Comparison of ENCODE assay signal across 8 cellular contexts in the genomic region with DNA sequence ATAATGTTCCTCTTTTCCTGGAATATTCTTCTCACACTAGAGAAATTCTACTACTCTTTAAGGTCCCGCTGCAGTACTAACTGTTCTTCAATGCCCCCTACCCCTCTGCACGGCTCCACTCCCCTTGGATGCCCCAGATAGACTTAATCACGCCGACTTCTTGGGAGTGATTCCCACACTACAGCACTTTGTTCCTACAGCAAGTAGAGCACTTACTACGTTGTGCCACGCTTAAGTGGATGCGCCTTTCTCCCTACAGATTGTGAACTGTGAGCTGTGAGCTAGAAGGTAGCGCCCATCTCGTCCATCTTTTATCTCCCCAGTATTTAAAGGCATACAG. TPM values are rescaled to one million over a fixed set of nuclear protein-coding genes. Genes with fewer than 3 reads are reported as not detected.
DNase-seq lines count a peak whose midpoint lies in the region; ATAC-seq, FAIRE-seq and TF ChIP-seq lines count a peak whose summit lies in the region.

No MANE protein-coding gene starts in this region.

- no peaks in the 10 kb centered on the region for H3K27me3 ChIP-seq in cardiac muscle cell
- H3K27me3 ChIP-seq in astrocyte (ENCODE audit: insufficient read depth, low read length) = no peaks in the 10 kb centered on the region
- H3K27me3 ChIP-seq in upper lobe of right lung = no peaks in the 10 kb centered on the region

- H3K9me3 ChIP-seq in cardiac muscle cell (ENCODE audit: low read depth) (no peaks in the 10 kb centered on the region), astrocyte (ENCODE audit: insufficient read depth, low read depth, low read length) (peaks cover 20% of the 10 kb centered on the region), upper lobe of right lung (peaks cover 18% of the 10 kb centered on the region)

- H3K4me2 ChIP-seq in astrocyte (ENCODE audit: low read length) = peak overlapping the region; percentile 100

- peaks cover under 1% of the 10 kb centered on the region for H4K20me1 ChIP-seq in astrocyte (ENCODE audit: insufficient read depth, low read length)

- H3K9me3 Mint-ChIP-seq in astrocyte (ENCODE audit: unreplicated experiment) (peaks cover 38% of the 10 kb centered on the region), memory B cell (peaks cover 2% of the 10 kb centered on the region)

- no peak for FAIRE-seq in astrocyte (lab: Jason Lieb, UNC)

- H3K4me3 Mint-ChIP-seq in astrocyte (ENCODE audit: unreplicated experiment) = peak overlapping the region; percentile 97
- peak overlapping the region; percentile 94 for H3K4me3 Mint-ChIP-seq in memory B cell

- H3K9ac ChIP-seq in astrocyte (ENCODE audit: low read length) = peak overlapping the region; percentile 99

- peaks cover 38% of the 10 kb centered on the region for H3K4me1 Mint-ChIP-seq in astrocyte (ENCODE audit: low read depth, unreplicated experiment)
- H3K4me1 Mint-ChIP-seq in memory B cell = peaks cover 8% of the 10 kb centered on the region

- peaks cover 56% of the 10 kb centered on the region for H3K79me2 ChIP-seq in astrocyte (ENCODE audit: insufficient read depth, low read length)

- H3K4me1 ChIP-seq in cardiac muscle cell (ENCODE audit: low read depth) = peaks cover 25% of the 10 kb centered on the region
- peaks cover 28% of the 10 kb centered on the region for H3K4me1 ChIP-seq in astrocyte (ENCODE audit: insufficient read depth, low read length)
- peaks cover 37% of the 10 kb centered on the region for H3K4me1 ChIP-seq in upper lobe of right lung

- ATAC-seq in left cardiac atrium (no peak), memory B cell (ENCODE audit: low read depth) (no peak), upper lobe of right lung (no peak), HG03565 (IDR thresholded peaks at IDR 0.05; ENCODE audit: unreplicated experiment) (no peak), HG02610 (IDR thresholded peaks at IDR 0.05; ENCODE audit: unreplicated experiment) (no peak)

- DNase-seq in cardiac muscle cell (ENCODE audit: low read depth in 1 of 2, low spot score in 1 of 2) = no peak
- DNase-seq in left cardiac atrium = no peak
- DNase-seq in astrocyte (ENCODE audit: low read depth) = no peak
- DNase-seq in memory B cell (ENCODE audit: low spot score in 2 of 2) = no peak
- no peak for DNase-seq in upper lobe of right lung
- no peak for DNase-seq in T1000 (lab: John Stamatoyannopoulos, UW)

- intact Hi-C loops in left cardiac atrium (cut with DNase I) = no loop called here
- intact Hi-C loops in upper lobe of right lung (cut with DNase I) = no loop called here

- H3K36me3 Mint-ChIP-seq in astrocyte (ENCODE audit: low read depth, unreplicated experiment) (peaks cover 45% of the 10 kb centered on the region), memory B cell (peaks cover 13% of the 10 kb centered on the region)

- H2AFZ ChIP-seq in astrocyte (ENCODE audit: low read depth, low read length) = peak overlapping the region; percentile 74

- H3K36me3 ChIP-seq in cardiac muscle cell (peaks cover 31% of the 10 kb centered on the region), astrocyte (ENCODE audit: insufficient read depth, low read length) (peaks cover 33% of the 10 kb centered on the region), upper lobe of right lung (peaks cover 20% of the 10 kb centered on the region)

- H3K27me3 Mint-ChIP-seq in astrocyte (ENCODE audit: low read depth, unreplicated experiment) (no peaks in the 10 kb centered on the region), memory B cell (no peaks in the 10 kb centered on the region)

- H3K4me3 ChIP-seq in cardiac muscle cell (peak overlapping the region; percentile 95), astrocyte (ENCODE audit: insufficient read depth, low read depth, low read length) (peak overlapping the region; percentile 99), upper lobe of right lung (peak overlapping the region; percentile 87)

- peak overlapping the region; percentile 68 for H3K27ac ChIP-seq in cardiac muscle cell
- no peak overlapping the region for H3K27ac ChIP-seq in astrocyte (ENCODE audit: low read depth, low read length)
- peak overlapping the region; percentile 97 for H3K27ac ChIP-seq in upper lobe of right lung

- TF ChIP-seq CTCF in cardiac muscle cell (IDR thresholded peaks at IDR 0.05; ENCODE audit: low read depth, low read length) (no peak), astrocyte (IDR thresholded peaks at IDR 0.05; ENCODE audit: insufficient read depth, low read depth, low read length) (no peak), upper lobe of right lung (IDR thresholded peaks at IDR 0.05) (no peak)

- H3K27ac Mint-ChIP-seq in astrocyte (ENCODE audit: unreplicated experiment) (no peak overlapping the region), memory B cell (peak overlapping the region; percentile 90)

RNA-seq across cellular contexts. Expression of gene ZNF436, which starts 2.2 kb away (rescaled TPM):
- total RNA-seq in cardiac muscle cell = 46.3 and 52.1 TPM in 2 replicates
- 25.3 and 32.2 TPM in 2 replicates for polyA plus RNA-seq in cardiac muscle cell
- 10 to 100 TPM; 10.1 to 14.2 TPM for total RNA-seq in left cardiac atrium
- total RNA-seq in astrocyte = 12.2 and 13.0 TPM in 2 replicates
- 10.9 TPM for total RNA-seq in upper lobe of right lung

RNA-seq across cellular contexts. Expression of gene HNRNPR, which starts 23.3 kb away (rescaled TPM):
- total RNA-seq in cardiac muscle cell = 122 and 142 TPM in 2 replicates
- 149 and 154 TPM in 2 replicates for polyA plus RNA-seq in cardiac muscle cell
- total RNA-seq in left cardiac atrium = 10 to 100 TPM; 57.3 to 79.8 TPM
- 109 and 113 TPM in 2 replicates for total RNA-seq in astrocyte
- total RNA-seq in upper lobe of right lung = 85.2 TPM

RNA-seq across cellular contexts. Expression of gene TCEA3, which starts 57.1 kb away (rescaled TPM):
- total RNA-seq in cardiac muscle cell = 150 and 203 TPM in 2 replicates
- polyA plus RNA-seq in cardiac muscle cell = 174 and 198 TPM in 2 replicates
- total RNA-seq in left cardiac atrium = 10 to 100 TPM; 32.9 to 38.3 TPM
- total RNA-seq in astrocyte = 3.3 and 3.4 TPM in 2 replicates
- 39.4 TPM for total RNA-seq in upper lobe of right lung
